Comparison of ENCODE assay signal across 9 cellular contexts in genomic region chr3:131025500-131025899, GRCh38. TPM values are rescaled to one million over a fixed set of nuclear protein-coding genes. Genes with fewer than 3 reads are reported as not detected.
DNase-seq lines count a peak whose midpoint lies in the region; ATAC-seq and TF ChIP-seq lines count a peak whose summit lies in the region.
"Had no signal": no experiment of that assay in that cellular context is flagged by ENCODE, and none has a peak within 500 bp of the region (broad histone marks: within the 10 kb centered on the region; RNA-seq: fewer than 3 reads in every experiment).

No MANE protein-coding gene starts in this region.

- TF ChIP-seq CTCF in C4-2B (conservative IDR thresholded peaks at IDR 0.05) (no peak), osteoblast (IDR thresholded peaks at IDR 0.05; ENCODE audit: extremely low read depth, low read depth, low read length) (no peak)

- H3K36me3 ChIP-seq in MG63 = peaks cover 23% of the 10 kb centered on the region
- peaks cover 6% of the 10 kb centered on the region for H3K36me3 ChIP-seq in effector memory CD4-positive, alpha-beta T cell (ENCODE audit: control insufficient read depth, insufficient read depth, low read length)
- H3K36me3 ChIP-seq in osteoblast (ENCODE audit: insufficient read depth, low read length) = peaks cover 8% of the 10 kb centered on the region

- H3K9me3 ChIP-seq in MG63 = no peaks in the 10 kb centered on the region
- H3K9me3 ChIP-seq in effector memory CD4-positive, alpha-beta T cell (ENCODE audit: control insufficient read depth, low read length) = no peaks in the 10 kb centered on the region
- H3K9me3 ChIP-seq in osteoblast (ENCODE audit: low read depth, low read length) = no peaks in the 10 kb centered on the region

- no peaks in the 10 kb centered on the region for H3K27me3 ChIP-seq in MG63
- H3K27me3 ChIP-seq in effector memory CD4-positive, alpha-beta T cell (replicated peaks; ENCODE audit: control insufficient read depth, insufficient read depth, low read length, poor library complexity, severe bottlenecking) = no peaks in the 10 kb centered on the region
- H3K27me3 ChIP-seq in osteoblast (ENCODE audit: insufficient read depth, low read length) = no peaks in the 10 kb centered on the region

- DNase-seq in MG63 = no peak
- no peak for DNase-seq in effector memory CD4-positive, alpha-beta T cell
- no peak for DNase-seq in osteoblast (ENCODE audit: insufficient read length, low spot score, missing footprints)
- no peak for DNase-seq in NAMALWA (ENCODE audit: low spot score)
- no peak for DNase-seq in DMS53 (lab: John Stamatoyannopoulos, UW)
- DNase-seq in stimulated activated naive CD4-positive, alpha-beta T cell treated with Interleukin-2 at 50 U/mL for 16 hours (lab: John Stamatoyannopoulos, UW) = no peak
- DNase-seq: NCI-H524 had no signal

- H3K4me2 ChIP-seq in osteoblast (ENCODE audit: insufficient read depth, low read length) = peak overlapping the region; percentile 97

- H4K20me1 ChIP-seq in osteoblast (ENCODE audit: insufficient read depth, low read length) = no peaks in the 10 kb centered on the region

- H3K27ac ChIP-seq in C4-2B (peak overlapping the region; percentile 90; the same call in 1 of the 2 replicates), osteoblast (ENCODE audit: low read depth, low read length) (peak overlapping the region; percentile 92)
- H3K27ac ChIP-seq in effector memory CD4-positive, alpha-beta T cell (ENCODE audit: insufficient read depth, low read length, poor library complexity, severe bottlenecking) = no peak overlapping the region

- H3K4me3 ChIP-seq in MG63 (peak overlapping the region; percentile 75; the same call in 1 of the 2 replicates), osteoblast (ENCODE audit: insufficient read depth, low read length) (peak overlapping the region; percentile 83)
- peak overlapping the region; percentile 87 for H3K4me3 ChIP-seq in effector memory CD4-positive, alpha-beta T cell (ENCODE audit: insufficient read depth, low read depth, low read length, poor library complexity, severe bottlenecking)

- ATAC-seq in HG03354 (IDR thresholded peaks at IDR 0.05; ENCODE audit: poor library complexity, severe bottlenecking, unreplicated experiment) = no peak

- no peak overlapping the region for H2AFZ ChIP-seq in osteoblast (ENCODE audit: low read length)

- H3K4me1 ChIP-seq in effector memory CD4-positive, alpha-beta T cell (ENCODE audit: control insufficient read depth, insufficient read depth, low read length, poor library complexity, severe bottlenecking) = peaks cover 15% of the 10 kb centered on the region
- H3K4me1 ChIP-seq in osteoblast (ENCODE audit: insufficient read depth, low read length) = peaks cover 14% of the 10 kb centered on the region

- peaks cover 24% of the 10 kb centered on the region for H3K79me2 ChIP-seq in osteoblast (ENCODE audit: insufficient read depth, low read length)

RNA-seq across cellular contexts. Expression of gene ASTE1, which starts 1.1 kb away (rescaled TPM):
- 6.6 and 7.2 TPM in 2 replicates for total RNA-seq in MG63 (2014; rRNA removed; shearing (Covaris generic); ENCODE audit: low replicate concordance)
- total RNA-seq in osteoblast = 9.8 and 12.1 TPM in 2 replicates

RNA-seq across cellular contexts. Expression of gene NEK11, which starts 1.2 kb away (rescaled TPM):
- total RNA-seq in MG63 (2014; rRNA removed; shearing (Covaris generic); ENCODE audit: low replicate concordance) = 10.1 and 10.5 TPM in 2 replicates
- total RNA-seq in osteoblast = 14.5 and 20.9 TPM in 2 replicates
